ENCODE assay signal across 8 cellular contexts in genomic region chr1:151459331-151460046, GRCh38. TPM values are rescaled to one million over a fixed set of nuclear protein-coding genes. Genes with fewer than 3 reads are reported as not detected.
A peak's percentile ranks its signal among the peaks of the same experiment; 100 is the strongest.
DNase-seq lines count a peak whose midpoint lies in the region; ATAC-seq and TF ChIP-seq lines count a peak whose summit lies in the region.

Gene POGZ (minus strand): TSS chr1:151459494. CDS start chr1:151442204, 17,290 bp downstream.

- peak; percentile 68 for ATAC-seq in GM21528 (IDR thresholded peaks at IDR 0.05; ENCODE audit: low FRiP score, unreplicated experiment)

- peak within 1 kb of the TSS; percentile 65 for H3K4me3 ChIP-seq in epithelial cell of proximal tubule (ENCODE audit: low read depth, low read length)

- DNase-seq in COR-L47 (lab: John Stamatoyannopoulos, UW) (peak; percentile 91), KG1 (lab: John Stamatoyannopoulos, UW) (peak; percentile 64), epithelial cell of proximal tubule (ENCODE audit: low read depth) (peak; percentile 64), mucosa of gallbladder (ENCODE audit: low spot score) (peak; percentile 96)
- DNase-seq in activated T-cell treated with anti-CD3 and anti-CD28 coated beads, Interleukin-2, amount 50 U/mL, for 1 hour, result peak; percentile 93
- peak; percentile 92 for DNase-seq in stimulated activated CD8-positive, alpha-beta memory T cell treated with anti-CD3 and anti-CD28 coated beads, Interleukin-4, amount 100 ng/mL, for 24 hours (ENCODE audit: low read depth)

- no peak for TF ChIP-seq CTCF in epithelial cell of proximal tubule (conservative IDR thresholded peaks at IDR 0.05; ENCODE audit: low read depth, low read length)

TF ChIP-seq in PFSK-1, 5 proteins besides CTCF, POLR2A, EP300 and RAD21:
- TF ChIP-seq SIN3A (IDR thresholded peaks at IDR 0.05; ENCODE audit: borderline replicate concordance, insufficient read depth, low read length) (0 out of 2 replicates have a peak, but pooled peaks have one; percentile 59), POLR2AphosphoS5 (IDR thresholded peaks at IDR 0.05; ENCODE audit: low read depth, low read length) (peak; percentile 69; the same call in 1 of the 2 replicates), REST (IDR thresholded peaks at IDR 0.05; ENCODE audit: insufficient read depth in 1 of 2, low read depth in 2 of 2, low read length in 2 of 2) (no peak), TAF1 (IDR thresholded peaks at IDR 0.05; ENCODE audit: borderline replicate concordance, insufficient read depth, low read length) (peak; percentile 84; the same call in 1 of the 2 replicates), FOXP2 (optimal IDR thresholded peaks at IDR 0.05; ENCODE audit: borderline replicate concordance, extremely low read depth, extremely low read length, insufficient read depth) (peak; percentile 75)

RNA-seq across cellular contexts. Expression of gene POGZ, which starts in this region (rescaled TPM):
- polyA plus RNA-seq in PFSK-1 (2012; ENCODE audit: insufficient read length, low read depth), result 26.1 TPM
- 18.2 and 29.3 TPM in 2 replicates for total RNA-seq in epithelial cell of proximal tubule
- 108 TPM for total RNA-seq in mucosa of gallbladder

Comparison
In these comparisons a context has a peak if more than half of its experiments do, and no peak if none do; other contexts are left out.
1. Peak in every context shown above with its lines: DNase-seq, ATAC-seq and H3K4me3 ChIP-seq.